9 cellular contexts compared by ENCODE assay signal in genomic region chr19:53870485-53870844, GRCh38. TPM values are rescaled to one million over a fixed set of nuclear protein-coding genes. Genes with fewer than 3 reads are reported as not detected.
DNase-seq lines count a peak whose midpoint lies in the region; ATAC-seq, FAIRE-seq and TF ChIP-seq lines count a peak whose summit lies in the region.
"Had no signal": no experiment of that assay in that cellular context is flagged by ENCODE, and none has a peak within 500 bp of the region (broad histone marks: within the 10 kb centered on the region; RNA-seq: fewer than 3 reads in every experiment).

No MANE protein-coding gene starts in this region.

- DNase-seq in AG08396 (ENCODE audit: low spot score) (peak; percentile 17), Kasumi-1 (lab: John Stamatoyannopoulos, UW) (peak; percentile 88 to 91), urothelium cell line (ENCODE audit: low spot score) (no peak), kidney tubule cell (ENCODE audit: low spot score) (no peak)
- no peak for DNase-seq in central memory CD4-positive, alpha-beta T cell

- peak overlapping the region; percentile 38 to 96 for H3K4me3 ChIP-seq in muscle layer of duodenum (ENCODE audit: low read depth in 1 of 2, low read length in 2 of 2)
- H3K4me3 ChIP-seq: GM12878 had no signal

- peaks cover 33% of the 10 kb centered on the region for H3K4me1 Mint-ChIP-seq in brain

- peaks cover 0 to 3% (median 0%) of the 10 kb centered on the region in 5 experiments for H3K9me3 Mint-ChIP-seq in brain

- peaks cover 30% of the 10 kb centered on the region for H3K36me3 Mint-ChIP-seq in brain

- peaks cover 18 to 42% of the 10 kb centered on the region in 2 donors for H3K36me3 ChIP-seq in muscle layer of duodenum (ENCODE audit: control insufficient read depth in 1 of 2, insufficient read depth in 2 of 2, low read length in 2 of 2)

- no peak overlapping the region for H3K27ac ChIP-seq in muscle layer of duodenum (ENCODE audit: low read length)

- H3K27ac Mint-ChIP-seq in brain = peak overlapping the region in 4 of 5 experiments; percentile 41 to 82 (median 76)

- no peak for ATAC-seq in GM18517 (IDR thresholded peaks at IDR 0.05; ENCODE audit: unreplicated experiment)
- ATAC-seq: GM12878 had no signal

- H3K9me3 ChIP-seq in muscle layer of duodenum (ENCODE audit: control insufficient read depth in 1 of 2, low read length in 2 of 2) = no peaks in the 10 kb centered on the region

- H3K4me1 ChIP-seq in muscle layer of duodenum (ENCODE audit: control insufficient read depth in 1 of 2, insufficient read depth in 2 of 2, low read length in 2 of 2) = peaks cover 6 to 67% of the 10 kb centered on the region in 2 donors

- no peak for TF ChIP-seq CTCF in brain (conservative IDR thresholded peaks at IDR 0.05)

- peak overlapping the region; percentile 39 to 85 (median 75) for H3K4me3 Mint-ChIP-seq in brain

- peaks cover 4% of the 10 kb centered on the region for H3K27me3 Mint-ChIP-seq in brain

- H3K27me3 ChIP-seq in muscle layer of duodenum (ENCODE audit: low read depth, low read length) = no peaks in the 10 kb centered on the region

- FAIRE-seq in urothelium cell line (lab: Jason Lieb, UNC) = no peak
- FAIRE-seq: GM12878 had no signal

RNA-seq across cellular contexts. Expression of gene MYADM, which starts 2.8 kb away (rescaled TPM):
- 49.7 TPM for polyA plus RNA-seq in brain (ENCODE audit: insufficient read depth, low read depth, low replicate concordance)

RNA-seq across cellular contexts. Expression of gene PRKCG, which starts 11.5 kb away (rescaled TPM):
- polyA plus RNA-seq in brain (ENCODE audit: insufficient read depth, low read depth, low replicate concordance) = 18.1 TPM
- polyA plus RNA-seq: GM12878 had no signal

RNA-seq across cellular contexts. Expression of gene CACNG7, which starts 38.6 kb away (rescaled TPM):
- polyA plus RNA-seq in brain (ENCODE audit: insufficient read depth, low read depth, low replicate concordance) = 27.2 TPM
- polyA plus RNA-seq: GM12878 had no signal

RNA-seq across cellular contexts. Expression of gene NLRP12, which starts 46.4 kb away (rescaled TPM):
- polyA plus RNA-seq in brain (ENCODE audit: insufficient read depth, low read depth, low replicate concordance) = 0.08 TPM
- polyA plus RNA-seq: GM12878 had no signal

Comparison
In these comparisons a context has a peak if more than half of its experiments do, and no peak if none do; other contexts are left out.
1. DNase-seq: peak in AG08396 (single experiment) and Kasumi-1 (2 of 2); none in urothelium cell line (single experiment), central memory CD4-positive, alpha-beta T cell (single experiment) and kidney tubule cell (single experiment).